24 cellular contexts compared by ENCODE assay signal in the genomic region with DNA sequence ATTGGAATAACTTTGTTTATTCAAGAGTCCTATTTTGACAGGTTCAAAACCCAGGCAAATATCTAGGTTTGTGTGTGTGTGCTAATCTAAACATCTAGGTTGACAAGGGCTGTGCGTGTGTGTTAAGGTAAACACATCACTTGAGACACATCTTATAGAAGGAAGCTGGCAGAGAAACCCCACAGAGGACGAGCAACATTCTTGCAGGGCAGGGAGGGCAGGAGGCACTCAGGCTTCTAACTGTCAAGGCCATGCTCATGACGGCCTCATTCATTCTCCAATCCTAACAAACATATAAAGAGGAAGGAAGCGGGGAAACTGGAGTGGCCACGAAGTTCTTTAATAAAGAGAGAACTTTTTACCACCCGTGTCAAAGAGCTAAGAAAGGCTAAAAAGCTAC. TPM values are rescaled to one million over a fixed set of nuclear protein-coding genes. Genes with fewer than 3 reads are reported as not detected.
DNase-seq lines count a peak whose midpoint lies in the region; ATAC-seq, FAIRE-seq and TF ChIP-seq lines count a peak whose summit lies in the region.
"Had no signal": no experiment of that assay in that cellular context is flagged by ENCODE, and none has a peak within 500 bp of the region (broad histone marks: within the 10 kb centered on the region; RNA-seq: fewer than 3 reads in every experiment).

No MANE protein-coding gene starts in this region.

- peaks cover 2% of the 10 kb centered on the region for H3K27me3 Mint-ChIP-seq in chondrocyte (ENCODE audit: low read depth)

- no peaks in the 10 kb centered on the region for H3K36me3 Mint-ChIP-seq in chondrocyte (ENCODE audit: low read depth)
- H3K36me3 Mint-ChIP-seq: CD8-positive, alpha-beta T cell; immature natural killer cell; natural killer cell; stimulated activated effector memory CD8-positive, alpha-beta T cell treated with anti-CD3 and anti-CD28 coated beads, Interleukin-12 subunit alpha, Interleukin-12 subunit beta, amount 100 ng/mL, for 72 hours had no signal

- H3K4me2 ChIP-seq in BLaER1, result peak overlapping the region; percentile 67

- no peak for ATAC-seq in HG03108 (IDR thresholded peaks at IDR 0.05; ENCODE audit: unreplicated experiment)
- ATAC-seq: activated CD4-positive, alpha-beta T cell treated with anti-CD3 and anti-CD28 coated beads for 36 hours; CD8-positive, alpha-beta T cell; natural killer cell; stimulated activated effector memory CD8-positive, alpha-beta T cell treated with anti-CD3 and anti-CD28 coated beads, Interleukin-12 subunit alpha, Interleukin-12 subunit beta, amount 100 ng/mL, for 72 hours had no signal

- no peak for TF ChIP-seq CTCF in chondrocyte (IDR thresholded peaks at IDR 0.05)

- H3K27ac ChIP-seq in BLaER1 (no peak overlapping the region), HUES48 (ENCODE audit: low read depth, low read length) (peak overlapping the region; percentile 19)
- H3K27ac ChIP-seq: brain microvascular endothelial cell, coronary artery had no signal

- H3K27me3 ChIP-seq in BLaER1, result no peaks in the 10 kb centered on the region
- peaks cover 8% of the 10 kb centered on the region; the same call in 1 of the 2 replicates for H3K27me3 ChIP-seq in HUES48 (ENCODE audit: control insufficient read depth, insufficient read depth, low read length)
- H3K27me3 ChIP-seq: brain microvascular endothelial cell had no signal

- H3K4me1 ChIP-seq in BLaER1 (peaks cover 34% of the 10 kb centered on the region), HUES48 (ENCODE audit: control insufficient read depth, insufficient read depth, low read length) (peaks cover 29% of the 10 kb centered on the region)

- H4K20me1 ChIP-seq in BLaER1, result no peaks in the 10 kb centered on the region

- H3K9ac ChIP-seq in BLaER1 (no peak overlapping the region), HUES48 (ENCODE audit: low read depth, low read length) (no peak overlapping the region)

- no peak overlapping the region for H3K4me3 Mint-ChIP-seq in chondrocyte (ENCODE audit: unreplicated experiment)
- H3K4me3 Mint-ChIP-seq: activated CD4-positive, alpha-beta T cell treated with anti-CD3 and anti-CD28 coated beads for 36 hours; CD8-positive, alpha-beta T cell; IgD-negative memory B cell; immature natural killer cell; natural killer cell; stimulated activated effector memory CD8-positive, alpha-beta T cell treated with anti-CD3 and anti-CD28 coated beads, Interleukin-12 subunit alpha, Interleukin-12 subunit beta, amount 100 ng/mL, for 72 hours had no signal

- peak; percentile 22 for DNase-seq in NCI-H510A treated with DMSO at 0.1 percent for 48 hours (lab: John Stamatoyannopoulos, UW)
- DNase-seq in mesenteric fat pad (ENCODE audit: low spot score), result peak; percentile 28
- DNase-seq in chondrocyte (ENCODE audit: low spot score), result no peak
- DNase-seq in urothelium cell line (ENCODE audit: low spot score), result no peak
- no peak for DNase-seq in GOT3 (lab: John Stamatoyannopoulos, UW)
- DNase-seq: activated CD4-positive, alpha-beta T cell treated with anti-CD3 and anti-CD28 coated beads for 36 hours; brain microvascular endothelial cell; CD8-positive, alpha-beta T cell; DMS79 treated with DMSO at 0.1 percent for 48 hours; immature natural killer cell; natural killer cell; NCI-H1092; NCI-H1930; NCI-H524 treated with DMSO at 0.1 percent for 48 hours; SW 1271 had no signal

- H3K4me1 Mint-ChIP-seq in chondrocyte (ENCODE audit: low read depth), result peaks cover 3% of the 10 kb centered on the region
- H3K4me1 Mint-ChIP-seq: activated CD4-positive, alpha-beta T cell treated with anti-CD3 and anti-CD28 coated beads for 36 hours; stimulated activated effector memory CD8-positive, alpha-beta T cell treated with anti-CD3 and anti-CD28 coated beads, Interleukin-12 subunit alpha, Interleukin-12 subunit beta, amount 100 ng/mL, for 72 hours had no signal

- no peaks in the 10 kb centered on the region for H3K9me3 ChIP-seq in BLaER1
- H3K9me3 ChIP-seq in HUES48 (ENCODE audit: control insufficient read depth, insufficient read depth, low read length), result no peaks in the 10 kb centered on the region

- H3K9me3 Mint-ChIP-seq in chondrocyte (ENCODE audit: low read depth), result no peaks in the 10 kb centered on the region
- H3K9me3 Mint-ChIP-seq: CD8-positive, alpha-beta T cell; immature natural killer cell; natural killer cell; stimulated activated effector memory CD8-positive, alpha-beta T cell treated with anti-CD3 and anti-CD28 coated beads, Interleukin-12 subunit alpha, Interleukin-12 subunit beta, amount 100 ng/mL, for 72 hours had no signal

- no peaks in the 10 kb centered on the region for H3K36me3 ChIP-seq in BLaER1
- no peaks in the 10 kb centered on the region for H3K36me3 ChIP-seq in HUES48 (ENCODE audit: control insufficient read depth, insufficient read depth, low read length)
- H3K36me3 ChIP-seq: brain microvascular endothelial cell had no signal

- no peak for FAIRE-seq in urothelium cell line (lab: Jason Lieb, UNC)
- FAIRE-seq: GM12891, TTC549 had no signal

- H3K4me3 ChIP-seq in BLaER1, result no peak overlapping the region
- H3K4me3 ChIP-seq in HUES48 (ENCODE audit: low read depth, low read length), result no peak overlapping the region
- H3K4me3 ChIP-seq: coronary artery, lung had no signal

- H3K27ac Mint-ChIP-seq in chondrocyte (ENCODE audit: unreplicated experiment), result no peak overlapping the region
- H3K27ac Mint-ChIP-seq: activated CD4-positive, alpha-beta T cell treated with anti-CD3 and anti-CD28 coated beads for 36 hours; CD8-positive, alpha-beta T cell; IgD-negative memory B cell; immature natural killer cell; natural killer cell; stimulated activated effector memory CD8-positive, alpha-beta T cell treated with anti-CD3 and anti-CD28 coated beads, Interleukin-12 subunit alpha, Interleukin-12 subunit beta, amount 100 ng/mL, for 72 hours had no signal

RNA-seq across cellular contexts. Expression of gene SLCO2A1, which starts 43.4 kb away (rescaled TPM):
- total RNA-seq in mesenteric fat pad, result 40.1 TPM
- total RNA-seq in chondrocyte, result 0.46 to 1.0 TPM (median 0.82 TPM) in 3 replicates
- total RNA-seq: activated CD4-positive, alpha-beta T cell treated with anti-CD3 and anti-CD28 coated beads for 36 hours; CD8-positive, alpha-beta T cell; natural killer cell had no signal

Comparison
In these comparisons a context has a peak if more than half of its experiments do, and no peak if none do; other contexts are left out.
1. DNase-seq: peak in NCI-H510A treated with DMSO at 0.1 percent for 48 hours (single experiment) and mesenteric fat pad (single experiment); none in chondrocyte (single experiment), urothelium cell line (single experiment) and GOT3 (single experiment).
2. RNA of gene SLCO2A1, which starts 43.4 kb away (total RNA-seq): 40.1 TPM in mesenteric fat pad (single experiment); 0.46 to 1.0 TPM in chondrocyte; every median in the first group is over 10 times any median in the second.